1 cellular context compared by ENCODE assay signal in the genomic region with DNA sequence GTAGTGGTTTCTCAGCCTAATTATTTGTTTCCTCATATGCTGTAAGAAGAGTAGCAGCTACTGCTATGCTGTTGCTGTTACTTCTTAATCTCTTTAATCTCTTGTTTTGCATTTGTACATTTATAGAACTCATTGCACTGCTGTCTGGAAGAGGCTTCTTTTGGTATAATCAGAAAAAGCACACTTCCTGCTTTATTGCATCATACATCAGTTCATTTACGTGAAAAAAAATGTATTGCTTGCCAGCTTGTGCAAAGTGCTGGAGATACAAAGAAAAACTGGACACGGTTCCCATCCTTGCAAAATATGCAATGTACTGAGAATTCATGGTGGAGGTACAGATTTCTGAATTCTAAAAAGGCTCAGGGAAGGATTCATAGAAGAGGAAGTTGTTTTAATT.
A peak's percentile ranks its signal among the peaks of the same experiment; 100 is the strongest.
TF ChIP-seq lines count a peak whose summit lies in the region.

No MANE protein-coding gene starts in this region.

TF ChIP-seq in IMR-90, 13 proteins besides CTCF, POLR2A, EP300 and RAD21:
- TF ChIP-seq RCOR1 (IDR thresholded peaks at IDR 0.05; ENCODE audit: insufficient replicate concordance, low read length) (no peak), CEBPB (IDR thresholded peaks at IDR 0.05; ENCODE audit: low read depth, low read length) (peak; percentile 79)
TF ChIP-seq in IMR-90: peak in this region for 1.
